In genomic region chr1:204080163-204080903, GRCh38 we compare ENCODE assay signal across 8 cellular contexts. TPM values are rescaled to one million over a fixed set of nuclear protein-coding genes. Genes with fewer than 3 reads are reported as not detected.
A peak's percentile ranks its signal among the peaks of the same experiment; 100 is the strongest.
DNase-seq lines count a peak whose midpoint lies in the region; ATAC-seq and TF ChIP-seq lines count a peak whose summit lies in the region.

No MANE protein-coding gene starts in this region.

- H3K27me3 Mint-ChIP-seq in activated T-cell treated with anti-CD3 and anti-CD28 coated beads, Interleukin-2, amount 50 U/mL, for 24 hours = peaks cover 39% of the 10 kb centered on the region

- H3K4me3 Mint-ChIP-seq in activated T-cell treated with anti-CD3 and anti-CD28 coated beads, Interleukin-2, amount 50 U/mL, for 24 hours = no peak overlapping the region

- peaks cover under 1% of the 10 kb centered on the region for H3K4me1 Mint-ChIP-seq in activated T-cell treated with anti-CD3 and anti-CD28 coated beads, Interleukin-2, amount 50 U/mL, for 24 hours (ENCODE audit: low read depth)

- intact Hi-C loops in left lung (cut with DNase I) = no loop called here

- H3K4me3 ChIP-seq in choroid plexus epithelial cell (ENCODE audit: low read depth, low read length) (no peak overlapping the region), left lung (no peak overlapping the region)

- no peaks in the 10 kb centered on the region for H3K36me3 ChIP-seq in left lung

- H3K36me3 Mint-ChIP-seq in activated T-cell treated with anti-CD3 and anti-CD28 coated beads, Interleukin-2, amount 50 U/mL, for 24 hours (ENCODE audit: low read depth) = no peaks in the 10 kb centered on the region

- H3K27ac Mint-ChIP-seq in activated T-cell treated with anti-CD3 and anti-CD28 coated beads, Interleukin-2, amount 50 U/mL, for 24 hours = no peak overlapping the region

- H3K9me3 ChIP-seq in left lung = no peaks in the 10 kb centered on the region

- no peak for TF ChIP-seq CTCF in choroid plexus epithelial cell (conservative IDR thresholded peaks at IDR 0.05; ENCODE audit: low read depth, low read length)
- TF ChIP-seq CTCF in left lung (IDR thresholded peaks at IDR 0.05) = no peak

- peak overlapping the region; percentile 67 to 81 for H3K27ac ChIP-seq in left lung

- peak; percentile 87 for ATAC-seq in left lung
- ATAC-seq in activated CD4-positive, CD25-positive, alpha-beta regulatory T cell treated with anti-CD3 and anti-CD28 coated beads, Interleukin-2, amount 50 U/mL, for 24 hours = no peak

- H3K27me3 ChIP-seq in left lung = peaks cover 0 to 18% of the 10 kb centered on the region in 2 donors

- no peaks in the 10 kb centered on the region for H3K9me3 Mint-ChIP-seq in activated T-cell treated with anti-CD3 and anti-CD28 coated beads, Interleukin-2, amount 50 U/mL, for 24 hours

- DNase-seq in ELF-1 (ENCODE audit: low read depth, low spot score) (peak; percentile 97), NCI-H2171 (lab: John Stamatoyannopoulos, UW) (peak; percentile 92), choroid plexus epithelial cell (ENCODE audit: low read depth) (peak; percentile 91), left lung (peak; percentile 91), ureter (ENCODE audit: low spot score) (peak; percentile 97)
- DNase-seq in stimulated activated CD4-positive, alpha-beta T cell treated with anti-CD3 and anti-CD28 coated beads, Interleukin-12 subunit alpha, Interleukin-12 subunit beta, amount 100 ng/mL, for 4 hours = no peak
- DNase-seq in activated T-cell treated with anti-CD3 and anti-CD28 coated beads, Interleukin-2, amount 50 U/mL, for 24 hours = no peak

- peaks cover 61 to 76% of the 10 kb centered on the region in 2 donors for H3K4me1 ChIP-seq in left lung

RNA-seq across cellular contexts. Expression of gene SOX13, which starts 7.4 kb away (rescaled TPM):
- total RNA-seq in left lung (10 to 100 TPM; 41.7 to 45.0 TPM), ureter (85.7 TPM)

Comparison
In these comparisons a context has a peak if more than half of its experiments do, and no peak if none do; other contexts are left out.
1. DNase-seq: peak in ELF-1 (single experiment), NCI-H2171 (single experiment), choroid plexus epithelial cell (single experiment), left lung (2 of 2) and ureter (single experiment); none in stimulated activated CD4-positive, alpha-beta T cell treated with anti-CD3 and anti-CD28 coated beads, Interleukin-12 subunit alpha, Interleukin-12 subunit beta, amount 100 ng/mL, for 4 hours (single experiment) and activated T-cell treated with anti-CD3 and anti-CD28 coated beads, Interleukin-2, amount 50 U/mL, for 24 hours (single experiment).